In genomic region chr1:26844797-26845196, GRCh38 we compare ENCODE assay signal across 1 cellular context. TPM values are rescaled to one million over a fixed set of nuclear protein-coding genes. Genes with fewer than 3 reads are reported as not detected.
"Had no signal": no experiment of that assay in that cellular context is flagged by ENCODE, and none has a peak within 500 bp of the region (broad histone marks: within the 10 kb centered on the region; RNA-seq: fewer than 3 reads in every experiment).

No MANE protein-coding gene starts in this region.

RNA-seq across cellular contexts. Expression of gene SFN, which starts 18.2 kb away (rescaled TPM):
- total RNA-seq: GM23248 had no signal
- polyA plus RNA-seq: GM23248 had no signal
